Comparison of ENCODE assay signal across 1 cellular context in genomic region chr16:88992351-88993005, GRCh38.
A peak's percentile ranks its signal among the peaks of the same experiment; 100 is the strongest.
TF ChIP-seq lines count a peak whose summit lies in the region.

No MANE protein-coding gene starts in this region.

TF ChIP-seq in K562, 482 proteins besides CTCF, POLR2A, EP300 and RAD21 (continued from another document and continues in another):
- no peak for TF ChIP-seq FOXO4 (CRISPR knock-in tag; IDR thresholded peaks at IDR 0.05)
- TF ChIP-seq ETV5 (CRISPR knock-in tag; IDR thresholded peaks at IDR 0.05; ENCODE audit: low read depth): peak; percentile 100
- TF ChIP-seq HLTF (IDR thresholded peaks at IDR 0.05): peak; percentile 93
- TF ChIP-seq PTBP1 (IDR thresholded peaks at IDR 0.05; ENCODE audit: low read depth, low read length): peak; percentile 67; the same call in 1 of the 2 replicates
- no peak for TF ChIP-seq HINFP (tag; conservative IDR thresholded peaks at IDR 0.05; ENCODE audit: low read depth)
- no peak for TF ChIP-seq RBM39 (optimal IDR thresholded peaks at IDR 0.05; ENCODE audit: low read depth, low read length)
- TF ChIP-seq ATF7 (IDR thresholded peaks at IDR 0.05): peak; percentile 69
- TF ChIP-seq ZNF583 (CRISPR knock-in tag; IDR thresholded peaks at IDR 0.05): peak; percentile 86
- peak; percentile 62; the same call in 1 of the 2 replicates for TF ChIP-seq HIVEP1 (CRISPR knock-in tag; IDR thresholded peaks at IDR 0.05)
- TF ChIP-seq STAT5A (IDR thresholded peaks at IDR 0.05; ENCODE audit: borderline replicate concordance, low read length): peak; percentile 94
- no peak for TF ChIP-seq HNRNPLL (IDR thresholded peaks at IDR 0.05; ENCODE audit: low read depth, low read length, poor library complexity, severe bottlenecking)
- TF ChIP-seq ZBTB8A (IDR thresholded peaks at IDR 0.05; ENCODE audit: partially characterized antibody): no peak
- peak; percentile 95 for TF ChIP-seq SMARCC2 (IDR thresholded peaks at IDR 0.05; ENCODE audit: low read depth)
- TF ChIP-seq ZNF584 (CRISPR knock-in tag; IDR thresholded peaks at IDR 0.05; ENCODE audit: low read depth): peak; percentile 78; the same call in 1 of the 2 replicates
- peak; percentile 77 for TF ChIP-seq EP400 (IDR thresholded peaks at IDR 0.05)
- no peak for TF ChIP-seq CREBBP (IDR thresholded peaks at IDR 0.05; ENCODE audit: low read depth, low read length)
- TF ChIP-seq CC2D1A (IDR thresholded peaks at IDR 0.05): peak; percentile 98
- no peak for TF ChIP-seq CHD4 (IDR thresholded peaks at IDR 0.05; ENCODE audit: insufficient read depth, insufficient replicate concordance, low read depth, low read length, poor library complexity, severe bottlenecking)
- TF ChIP-seq, protein P1, sequence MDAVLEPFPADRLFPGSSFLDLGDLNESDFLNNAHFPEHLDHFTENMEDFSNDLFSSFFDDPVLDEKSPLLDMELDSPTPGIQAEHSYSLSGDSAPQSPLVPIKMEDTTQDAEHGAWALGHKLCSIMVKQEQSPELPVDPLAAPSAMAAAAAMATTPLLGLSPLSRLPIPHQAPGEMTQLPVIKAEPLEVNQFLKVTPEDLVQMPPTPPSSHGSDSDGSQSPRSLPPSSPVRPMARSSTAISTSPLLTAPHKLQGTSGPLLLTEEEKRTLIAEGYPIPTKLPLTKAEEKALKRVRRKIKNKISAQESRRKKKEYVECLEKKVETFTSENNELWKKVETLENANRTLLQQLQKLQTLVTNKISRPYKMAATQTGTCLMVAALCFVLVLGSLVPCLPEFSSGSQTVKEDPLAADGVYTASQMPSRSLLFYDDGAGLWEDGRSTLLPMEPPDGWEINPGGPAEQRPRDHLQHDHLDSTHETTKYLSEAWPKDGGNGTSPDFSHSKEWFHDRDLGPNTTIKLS (IDR thresholded peaks at IDR 0.05; ENCODE audit: borderline replicate concordance, low read depth): peak; percentile 45; the same call in 1 of the 2 replicates
- TF ChIP-seq NUFIP1 (IDR thresholded peaks at IDR 0.05; ENCODE audit: partially characterized antibody): peak; percentile 26
- TF ChIP-seq TFAM (CRISPR knock-in tag; conservative IDR thresholded peaks at IDR 0.05): no peak
- 0 out of 2 replicates have a peak, but pooled peaks have one; percentile 73 for TF ChIP-seq RERE (CRISPR knock-in tag; IDR thresholded peaks at IDR 0.05; ENCODE audit: borderline replicate concordance)
- TF ChIP-seq CCAR2 (IDR thresholded peaks at IDR 0.05; ENCODE audit: low read depth, low read length): no peak
- peak; percentile 99 for TF ChIP-seq TCF3 (CRISPR knock-in tag; IDR thresholded peaks at IDR 0.05)
- TF ChIP-seq TCFL5 (CRISPR knock-in tag; conservative IDR thresholded peaks at IDR 0.05): no peak
- TF ChIP-seq HNRNPH1 (optimal IDR thresholded peaks at IDR 0.05; ENCODE audit: low read depth, low read length): no peak
- peak; percentile 100 for TF ChIP-seq HMGN3 (IDR thresholded peaks at IDR 0.05; ENCODE audit: borderline replicate concordance, extremely low read depth, insufficient read length, low read depth, low read length)
- 0 out of 2 replicates have a peak, but pooled peaks have one; percentile 73 for TF ChIP-seq SREBF2 (CRISPR knock-in tag; IDR thresholded peaks at IDR 0.05)
- no peak for TF ChIP-seq CBX5 (IDR thresholded peaks at IDR 0.05; ENCODE audit: borderline replicate concordance, low read depth)
- peak; percentile 51; the same call in 1 of the 2 replicates for TF ChIP-seq GTF2E2 (tag; IDR thresholded peaks at IDR 0.05)
- TF ChIP-seq ZNF589 (CRISPR knock-in tag; IDR thresholded peaks at IDR 0.05; ENCODE audit: low read depth): peak; percentile 96
- 0 out of 2 replicates have a peak, but pooled peaks have one; percentile 10 for TF ChIP-seq HDAC8 (tag; IDR thresholded peaks at IDR 0.05)
- peak; percentile 39 for TF ChIP-seq ZFX (CRISPR knock-in tag; IDR thresholded peaks at IDR 0.05)
- peak; percentile 100 for TF ChIP-seq RNF2 (IDR thresholded peaks at IDR 0.05)
- peak; percentile 91 for TF ChIP-seq THRB (CRISPR knock-in tag; conservative IDR thresholded peaks at IDR 0.05)
- TF ChIP-seq ZNF24 (IDR thresholded peaks at IDR 0.05): 0 out of 2 replicates have a peak, but pooled peaks have one; percentile 31
- peak in 1 of 2 experiments; percentile 70; a peak in 3 of 4 replicates for TF ChIP-seq HDAC1 (IDR thresholded peaks at IDR 0.05)
- TF ChIP-seq ZC3H4 (CRISPR knock-in tag; IDR thresholded peaks at IDR 0.05; ENCODE audit: borderline replicate concordance): no peak
- TF ChIP-seq DDX20 (tag; IDR thresholded peaks at IDR 0.05; ENCODE audit: low read depth): no peak
- peak; percentile 78 for TF ChIP-seq NBN (IDR thresholded peaks at IDR 0.05; ENCODE audit: low read depth)
- 0 out of 2 replicates have a peak, but pooled peaks have one; percentile 0 for TF ChIP-seq BRD4 (IDR thresholded peaks at IDR 0.05)
- TF ChIP-seq YY1 (IDR thresholded peaks at IDR 0.05; ENCODE audit: borderline replicate concordance in 1 of 3, control insufficient read depth in 1 of 3, extremely low read depth in 1 of 3, insufficient read depth in 3 of 3, insufficient read length in 1 of 3, insufficient replicate concordance in 2 of 3, low read depth in 1 of 3, low read length in 2 of 3): peak in 2 of 3 experiments; percentile 51 to 54
- TF ChIP-seq RFX1 (IDR thresholded peaks at IDR 0.05): no peak
- TF ChIP-seq, protein P2, sequence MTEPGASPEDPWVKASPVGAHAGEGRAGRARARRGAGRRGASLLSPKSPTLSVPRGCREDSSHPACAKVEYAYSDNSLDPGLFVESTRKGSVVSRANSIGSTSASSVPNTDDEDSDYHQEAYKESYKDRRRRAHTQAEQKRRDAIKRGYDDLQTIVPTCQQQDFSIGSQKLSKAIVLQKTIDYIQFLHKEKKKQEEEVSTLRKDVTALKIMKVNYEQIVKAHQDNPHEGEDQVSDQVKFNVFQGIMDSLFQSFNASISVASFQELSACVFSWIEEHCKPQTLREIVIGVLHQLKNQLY (CRISPR knock-in tag; conservative IDR thresholded peaks at IDR 0.05): peak in 1 of 2 experiments; percentile 63; a peak in 1 of 4 replicates
- no peak for TF ChIP-seq SNIP1 (IDR thresholded peaks at IDR 0.05; ENCODE audit: low read depth)
- no peak for TF ChIP-seq MCM3 (IDR thresholded peaks at IDR 0.05)
- peak; percentile 70 for TF ChIP-seq POLR2G (IDR thresholded peaks at IDR 0.05; ENCODE audit: low read depth, low read length)
- no peak for TF ChIP-seq SNRNP70 (optimal IDR thresholded peaks at IDR 0.05; ENCODE audit: low read depth, low read length)
- TF ChIP-seq E2F1 (CRISPR knock-in tag; IDR thresholded peaks at IDR 0.05): 0 out of 2 replicates have a peak, but pooled peaks have one; percentile 8
- no peak for TF ChIP-seq STAG1 (CRISPR knock-in tag; IDR thresholded peaks at IDR 0.05; ENCODE audit: borderline replicate concordance)
- no peak for TF ChIP-seq BDP1 (IDR thresholded peaks at IDR 0.05; ENCODE audit: insufficient read depth, insufficient read length)
- TF ChIP-seq, protein P3, sequence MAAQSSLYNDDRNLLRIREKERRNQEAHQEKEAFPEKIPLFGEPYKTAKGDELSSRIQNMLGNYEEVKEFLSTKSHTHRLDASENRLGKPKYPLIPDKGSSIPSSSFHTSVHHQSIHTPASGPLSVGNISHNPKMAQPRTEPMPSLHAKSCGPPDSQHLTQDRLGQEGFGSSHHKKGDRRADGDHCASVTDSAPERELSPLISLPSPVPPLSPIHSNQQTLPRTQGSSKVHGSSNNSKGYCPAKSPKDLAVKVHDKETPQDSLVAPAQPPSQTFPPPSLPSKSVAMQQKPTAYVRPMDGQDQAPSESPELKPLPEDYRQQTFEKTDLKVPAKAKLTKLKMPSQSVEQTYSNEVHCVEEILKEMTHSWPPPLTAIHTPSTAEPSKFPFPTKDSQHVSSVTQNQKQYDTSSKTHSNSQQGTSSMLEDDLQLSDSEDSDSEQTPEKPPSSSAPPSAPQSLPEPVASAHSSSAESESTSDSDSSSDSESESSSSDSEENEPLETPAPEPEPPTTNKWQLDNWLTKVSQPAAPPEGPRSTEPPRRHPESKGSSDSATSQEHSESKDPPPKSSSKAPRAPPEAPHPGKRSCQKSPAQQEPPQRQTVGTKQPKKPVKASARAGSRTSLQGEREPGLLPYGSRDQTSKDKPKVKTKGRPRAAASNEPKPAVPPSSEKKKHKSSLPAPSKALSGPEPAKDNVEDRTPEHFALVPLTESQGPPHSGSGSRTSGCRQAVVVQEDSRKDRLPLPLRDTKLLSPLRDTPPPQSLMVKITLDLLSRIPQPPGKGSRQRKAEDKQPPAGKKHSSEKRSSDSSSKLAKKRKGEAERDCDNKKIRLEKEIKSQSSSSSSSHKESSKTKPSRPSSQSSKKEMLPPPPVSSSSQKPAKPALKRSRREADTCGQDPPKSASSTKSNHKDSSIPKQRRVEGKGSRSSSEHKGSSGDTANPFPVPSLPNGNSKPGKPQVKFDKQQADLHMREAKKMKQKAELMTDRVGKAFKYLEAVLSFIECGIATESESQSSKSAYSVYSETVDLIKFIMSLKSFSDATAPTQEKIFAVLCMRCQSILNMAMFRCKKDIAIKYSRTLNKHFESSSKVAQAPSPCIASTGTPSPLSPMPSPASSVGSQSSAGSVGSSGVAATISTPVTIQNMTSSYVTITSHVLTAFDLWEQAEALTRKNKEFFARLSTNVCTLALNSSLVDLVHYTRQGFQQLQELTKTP (IDR thresholded peaks at IDR 0.05; ENCODE audit: low read depth in 1 of 2, partially characterized antibody in 2 of 2): peak in 1 of 2 experiments; percentile 74
- peak; percentile 41 to 94; a peak in 1 of 4 replicates for TF ChIP-seq ARNT (IDR thresholded peaks at IDR 0.05)
- TF ChIP-seq NCOR1 (IDR thresholded peaks at IDR 0.05): peak; percentile 100
